8 cellular contexts compared by ENCODE assay signal in the genomic region with DNA sequence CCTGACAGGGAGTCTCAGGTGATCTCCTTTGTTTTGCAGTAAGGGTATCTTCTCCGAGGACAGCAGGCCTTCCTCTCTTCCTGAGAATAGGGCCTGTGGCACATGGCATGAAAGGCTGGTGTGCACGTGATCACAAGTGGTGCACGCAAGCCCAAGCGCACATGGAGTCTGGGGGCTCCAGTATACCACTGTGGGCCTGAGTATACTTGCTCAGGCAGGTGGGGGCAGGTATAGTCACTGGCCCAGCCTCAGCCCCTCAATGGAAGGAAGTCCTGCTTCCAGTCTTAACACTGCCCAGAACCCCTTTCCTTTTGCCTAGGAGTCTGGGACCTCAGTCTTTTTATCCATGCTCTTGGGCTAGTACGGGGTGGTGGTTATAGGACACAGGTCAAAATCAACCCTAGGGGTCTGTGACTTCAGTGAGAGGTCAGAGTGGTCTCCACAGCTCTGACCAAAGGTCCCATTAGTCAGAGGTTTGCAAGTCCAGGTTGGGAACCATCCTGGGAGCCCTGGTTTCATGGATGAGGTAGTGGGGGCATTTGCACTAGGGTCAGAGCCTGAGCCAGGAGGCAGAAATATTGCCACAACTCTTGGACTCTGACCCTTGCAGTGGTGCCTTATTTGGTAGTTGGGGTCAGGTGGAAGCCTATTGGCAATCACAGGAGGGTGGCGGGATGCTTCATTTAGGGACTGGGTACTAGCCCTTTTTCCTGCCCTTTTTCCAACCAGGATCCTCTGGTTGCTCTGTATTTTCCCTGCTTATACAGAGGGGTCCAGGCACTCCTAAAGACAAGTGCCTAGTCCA. TPM values are rescaled to one million over a fixed set of nuclear protein-coding genes. Genes with fewer than 3 reads are reported as not detected.
DNase-seq lines count a peak whose midpoint lies in the region; ATAC-seq and TF ChIP-seq lines count a peak whose summit lies in the region.

No MANE protein-coding gene starts in this region.

- H3K9me3 Mint-ChIP-seq in activated CD4-positive, alpha-beta T cell treated with anti-CD3 and anti-CD28 coated beads, Interleukin-2, amount 10 ng/mL, durations not matched to agents 7 days and 5 days: no peaks in the 10 kb centered on the region

- no peaks in the 10 kb centered on the region for H3K27me3 Mint-ChIP-seq in activated CD4-positive, alpha-beta T cell treated with anti-CD3 and anti-CD28 coated beads, Interleukin-2, amount 10 ng/mL, durations not matched to agents 7 days and 5 days

- ATAC-seq in GM19455 (IDR thresholded peaks at IDR 0.05; ENCODE audit: unreplicated experiment): no peak
- ATAC-seq in GM21447 (IDR thresholded peaks at IDR 0.05; ENCODE audit: unreplicated experiment): no peak

- no peak for TF ChIP-seq CTCF in kidney epithelial cell (IDR thresholded peaks at IDR 0.05; ENCODE audit: insufficient read depth, low read length, poor library complexity, severe bottlenecking)

- H3K27me3 ChIP-seq in adipocyte (replicated peaks; ENCODE audit: control insufficient read depth, insufficient read depth, low read length) (no peaks in the 10 kb centered on the region), kidney epithelial cell (ENCODE audit: control insufficient read depth, insufficient read depth, low read length) (no peaks in the 10 kb centered on the region)

- peak overlapping the region; percentile 91 for H3K9ac ChIP-seq in adipocyte (ENCODE audit: low read length)

- peaks cover 20% of the 10 kb centered on the region for H3K4me1 ChIP-seq in adipocyte (ENCODE audit: control insufficient read depth, insufficient read depth, low read length)

- POLR2A ChIA-PET in activated CD4-positive, alpha-beta T cell treated with anti-CD3 and anti-CD28 coated beads, Interleukin-2, amount 10 ng/mL, durations not matched to agents 7 days and 5 days (lab: Charles Lee): no interaction called here

- peak overlapping the region; percentile 94 for H3K27ac Mint-ChIP-seq in activated CD4-positive, alpha-beta T cell treated with anti-CD3 and anti-CD28 coated beads, Interleukin-2, amount 10 ng/mL, durations not matched to agents 7 days and 5 days

- H3K36me3 ChIP-seq in adipocyte (ENCODE audit: control insufficient read depth, insufficient read depth, low read length, severe bottlenecking) (peaks cover 17% of the 10 kb centered on the region), kidney epithelial cell (ENCODE audit: control insufficient read depth, insufficient read depth, low read length) (peaks cover 4% of the 10 kb centered on the region)

- H3K4me3 ChIP-seq in adipocyte (ENCODE audit: low read length): peak overlapping the region; percentile 91
- H3K4me3 ChIP-seq in kidney epithelial cell (ENCODE audit: low read depth, low read length): peak overlapping the region; percentile 96

- CTCF ChIA-PET in activated CD4-positive, alpha-beta T cell treated with anti-CD3 and anti-CD28 coated beads, Interleukin-2, amount 10 ng/mL, durations not matched to agents 7 days and 5 days (lab: Charles Lee): no interaction called here

- peaks cover 28% of the 10 kb centered on the region for H3K36me3 Mint-ChIP-seq in activated CD4-positive, alpha-beta T cell treated with anti-CD3 and anti-CD28 coated beads, Interleukin-2, amount 10 ng/mL, durations not matched to agents 7 days and 5 days (ENCODE audit: low read depth)

- peak overlapping the region; percentile 85 for H3K4me3 Mint-ChIP-seq in activated CD4-positive, alpha-beta T cell treated with anti-CD3 and anti-CD28 coated beads, Interleukin-2, amount 10 ng/mL, durations not matched to agents 7 days and 5 days

- peak overlapping the region; percentile 76 for H3K27ac ChIP-seq in temporal lobe (ENCODE audit: low read depth, low read length)

- peaks cover 50% of the 10 kb centered on the region for H3K4me1 Mint-ChIP-seq in activated CD4-positive, alpha-beta T cell treated with anti-CD3 and anti-CD28 coated beads, Interleukin-2, amount 10 ng/mL, durations not matched to agents 7 days and 5 days

- DNase-seq in activated CD4-positive, alpha-beta T cell treated with anti-CD3 and anti-CD28 coated beads, Interleukin-2, amount 10 ng/mL, durations not matched to agents 7 days and 5 days: no peak
- no peak for DNase-seq in activated CD4-positive, alpha-beta T cell treated with anti-CD3 and anti-CD28 coated beads for 4 hours
- DNase-seq in adipocyte (ENCODE audit: low read depth) (no peak), kidney epithelial cell (ENCODE audit: low read depth) (no peak), DMS53 (lab: John Stamatoyannopoulos, UW) (no peak)

- no peaks in the 10 kb centered on the region for H3K9me3 ChIP-seq in adipocyte (ENCODE audit: control insufficient read depth, low read length)

RNA-seq across cellular contexts. Expression of gene CCDC71, which starts 0.8 kb away (rescaled TPM):
- 10 to 100 TPM; 21.7 to 22.2 TPM for total RNA-seq in activated CD4-positive, alpha-beta T cell treated with anti-CD3 and anti-CD28 coated beads, Interleukin-2, amount 10 ng/mL, durations not matched to agents 7 days and 5 days
- 41.2 and 46.6 TPM in 2 replicates for total RNA-seq in kidney epithelial cell
- 13.0 TPM for total RNA-seq in temporal lobe

RNA-seq across cellular contexts. Expression of gene KLHDC8B, which starts 4.4 kb away (rescaled TPM):
- total RNA-seq in activated CD4-positive, alpha-beta T cell treated with anti-CD3 and anti-CD28 coated beads, Interleukin-2, amount 10 ng/mL, durations not matched to agents 7 days and 5 days: 1 to 10 TPM; 1.5 to 1.7 TPM
- total RNA-seq in kidney epithelial cell (6.4 and 10.1 TPM in 2 replicates), temporal lobe (15.5 TPM)

RNA-seq across cellular contexts. Expression of gene LAMB2, which starts 34.1 kb away (rescaled TPM):
- not detected for total RNA-seq in activated CD4-positive, alpha-beta T cell treated with anti-CD3 and anti-CD28 coated beads, Interleukin-2, amount 10 ng/mL, durations not matched to agents 7 days and 5 days
- 197 and 262 TPM in 2 replicates for total RNA-seq in kidney epithelial cell
- 56.3 TPM for total RNA-seq in temporal lobe

RNA-seq across cellular contexts. Expression of gene USP19, which starts 46.3 kb away (rescaled TPM):
- total RNA-seq in activated CD4-positive, alpha-beta T cell treated with anti-CD3 and anti-CD28 coated beads, Interleukin-2, amount 10 ng/mL, durations not matched to agents 7 days and 5 days: 10 to 100 TPM; 63.5 to 72.6 TPM
- total RNA-seq in kidney epithelial cell: 55.2 and 62.6 TPM in 2 replicates
- total RNA-seq in temporal lobe: 42.8 TPM

Comparison
In these comparisons a context has a peak if more than half of its experiments do, and no peak if none do; other contexts are left out.
1. RNA of gene LAMB2, which starts 34.1 kb away (total RNA-seq): 197 to 262 TPM in kidney epithelial cell and 56.3 TPM in temporal lobe (single experiment); not detected in activated CD4-positive, alpha-beta T cell treated with anti-CD3 and anti-CD28 coated beads, Interleukin-2, amount 10 ng/mL, durations not matched to agents 7 days and 5 days; every median in the first group is over 10 times any median in the second.